ENCODE assay signal across 1 cellular context in the genomic region with DNA sequence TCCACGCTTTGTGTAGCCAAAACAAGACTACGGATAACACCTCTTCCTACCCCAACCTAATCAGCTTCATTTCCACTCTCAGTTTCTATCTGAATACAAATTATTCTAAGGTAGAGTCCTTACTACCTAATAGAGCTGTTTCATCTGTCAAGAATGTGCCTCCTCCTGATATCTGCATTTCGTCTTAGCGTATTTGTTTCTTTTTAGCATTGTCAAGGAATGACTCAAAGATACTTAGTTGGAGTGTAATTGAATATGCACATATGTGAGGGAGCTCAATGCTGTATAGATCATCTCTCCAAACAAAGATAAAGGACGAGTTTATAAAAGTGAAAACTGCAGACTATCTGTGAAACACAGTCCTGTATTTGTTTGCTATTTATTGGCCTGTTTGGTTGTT.
TF ChIP-seq lines count a peak whose summit lies in the region.

No MANE protein-coding gene starts in this region.

TF ChIP-seq in WTC11, 78 proteins besides CTCF, POLR2A, EP300 and RAD21 (continued from another document):
- TF ChIP-seq ZNF317 (CRISPR knock-in tag; IDR thresholded peaks at IDR 0.05; ENCODE audit: borderline replicate concordance, low read depth): no peak
- TF ChIP-seq, protein P1, sequence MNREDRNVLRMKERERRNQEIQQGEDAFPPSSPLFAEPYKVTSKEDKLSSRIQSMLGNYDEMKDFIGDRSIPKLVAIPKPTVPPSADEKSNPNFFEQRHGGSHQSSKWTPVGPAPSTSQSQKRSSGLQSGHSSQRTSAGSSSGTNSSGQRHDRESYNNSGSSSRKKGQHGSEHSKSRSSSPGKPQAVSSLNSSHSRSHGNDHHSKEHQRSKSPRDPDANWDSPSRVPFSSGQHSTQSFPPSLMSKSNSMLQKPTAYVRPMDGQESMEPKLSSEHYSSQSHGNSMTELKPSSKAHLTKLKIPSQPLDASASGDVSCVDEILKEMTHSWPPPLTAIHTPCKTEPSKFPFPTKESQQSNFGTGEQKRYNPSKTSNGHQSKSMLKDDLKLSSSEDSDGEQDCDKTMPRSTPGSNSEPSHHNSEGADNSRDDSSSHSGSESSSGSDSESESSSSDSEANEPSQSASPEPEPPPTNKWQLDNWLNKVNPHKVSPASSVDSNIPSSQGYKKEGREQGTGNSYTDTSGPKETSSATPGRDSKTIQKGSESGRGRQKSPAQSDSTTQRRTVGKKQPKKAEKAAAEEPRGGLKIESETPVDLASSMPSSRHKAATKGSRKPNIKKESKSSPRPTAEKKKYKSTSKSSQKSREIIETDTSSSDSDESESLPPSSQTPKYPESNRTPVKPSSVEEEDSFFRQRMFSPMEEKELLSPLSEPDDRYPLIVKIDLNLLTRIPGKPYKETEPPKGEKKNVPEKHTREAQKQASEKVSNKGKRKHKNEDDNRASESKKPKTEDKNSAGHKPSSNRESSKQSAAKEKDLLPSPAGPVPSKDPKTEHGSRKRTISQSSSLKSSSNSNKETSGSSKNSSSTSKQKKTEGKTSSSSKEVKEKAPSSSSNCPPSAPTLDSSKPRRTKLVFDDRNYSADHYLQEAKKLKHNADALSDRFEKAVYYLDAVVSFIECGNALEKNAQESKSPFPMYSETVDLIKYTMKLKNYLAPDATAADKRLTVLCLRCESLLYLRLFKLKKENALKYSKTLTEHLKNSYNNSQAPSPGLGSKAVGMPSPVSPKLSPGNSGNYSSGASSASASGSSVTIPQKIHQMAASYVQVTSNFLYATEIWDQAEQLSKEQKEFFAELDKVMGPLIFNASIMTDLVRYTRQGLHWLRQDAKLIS (CRISPR knock-in tag; IDR thresholded peaks at IDR 0.05; ENCODE audit: borderline replicate concordance): no peak
- TF ChIP-seq HMGA2 (CRISPR knock-in tag; IDR thresholded peaks at IDR 0.05): no peak
- no peak for TF ChIP-seq ZNF671 (CRISPR knock-in tag; IDR thresholded peaks at IDR 0.05)
- TF ChIP-seq, protein P2, sequence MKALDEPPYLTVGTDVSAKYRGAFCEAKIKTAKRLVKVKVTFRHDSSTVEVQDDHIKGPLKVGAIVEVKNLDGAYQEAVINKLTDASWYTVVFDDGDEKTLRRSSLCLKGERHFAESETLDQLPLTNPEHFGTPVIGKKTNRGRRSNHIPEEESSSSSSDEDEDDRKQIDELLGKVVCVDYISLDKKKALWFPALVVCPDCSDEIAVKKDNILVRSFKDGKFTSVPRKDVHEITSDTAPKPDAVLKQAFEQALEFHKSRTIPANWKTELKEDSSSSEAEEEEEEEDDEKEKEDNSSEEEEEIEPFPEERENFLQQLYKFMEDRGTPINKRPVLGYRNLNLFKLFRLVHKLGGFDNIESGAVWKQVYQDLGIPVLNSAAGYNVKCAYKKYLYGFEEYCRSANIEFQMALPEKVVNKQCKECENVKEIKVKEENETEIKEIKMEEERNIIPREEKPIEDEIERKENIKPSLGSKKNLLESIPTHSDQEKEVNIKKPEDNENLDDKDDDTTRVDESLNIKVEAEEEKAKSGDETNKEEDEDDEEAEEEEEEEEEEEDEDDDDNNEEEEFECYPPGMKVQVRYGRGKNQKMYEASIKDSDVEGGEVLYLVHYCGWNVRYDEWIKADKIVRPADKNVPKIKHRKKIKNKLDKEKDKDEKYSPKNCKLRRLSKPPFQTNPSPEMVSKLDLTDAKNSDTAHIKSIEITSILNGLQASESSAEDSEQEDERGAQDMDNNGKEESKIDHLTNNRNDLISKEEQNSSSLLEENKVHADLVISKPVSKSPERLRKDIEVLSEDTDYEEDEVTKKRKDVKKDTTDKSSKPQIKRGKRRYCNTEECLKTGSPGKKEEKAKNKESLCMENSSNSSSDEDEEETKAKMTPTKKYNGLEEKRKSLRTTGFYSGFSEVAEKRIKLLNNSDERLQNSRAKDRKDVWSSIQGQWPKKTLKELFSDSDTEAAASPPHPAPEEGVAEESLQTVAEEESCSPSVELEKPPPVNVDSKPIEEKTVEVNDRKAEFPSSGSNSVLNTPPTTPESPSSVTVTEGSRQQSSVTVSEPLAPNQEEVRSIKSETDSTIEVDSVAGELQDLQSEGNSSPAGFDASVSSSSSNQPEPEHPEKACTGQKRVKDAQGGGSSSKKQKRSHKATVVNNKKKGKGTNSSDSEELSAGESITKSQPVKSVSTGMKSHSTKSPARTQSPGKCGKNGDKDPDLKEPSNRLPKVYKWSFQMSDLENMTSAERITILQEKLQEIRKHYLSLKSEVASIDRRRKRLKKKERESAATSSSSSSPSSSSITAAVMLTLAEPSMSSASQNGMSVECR (CRISPR knock-in tag; IDR thresholded peaks at IDR 0.05; ENCODE audit: borderline replicate concordance): no peak
- no peak for TF ChIP-seq ZNF138 (CRISPR knock-in tag; conservative IDR thresholded peaks at IDR 0.05)
- TF ChIP-seq ATF1 (CRISPR knock-in tag; IDR thresholded peaks at IDR 0.05): no peak
- no peak for TF ChIP-seq TEAD1 (CRISPR knock-in tag; IDR thresholded peaks at IDR 0.05)
- no peak for TF ChIP-seq RELA (CRISPR knock-in tag; IDR thresholded peaks at IDR 0.05; ENCODE audit: borderline replicate concordance)
- TF ChIP-seq, protein P3, sequence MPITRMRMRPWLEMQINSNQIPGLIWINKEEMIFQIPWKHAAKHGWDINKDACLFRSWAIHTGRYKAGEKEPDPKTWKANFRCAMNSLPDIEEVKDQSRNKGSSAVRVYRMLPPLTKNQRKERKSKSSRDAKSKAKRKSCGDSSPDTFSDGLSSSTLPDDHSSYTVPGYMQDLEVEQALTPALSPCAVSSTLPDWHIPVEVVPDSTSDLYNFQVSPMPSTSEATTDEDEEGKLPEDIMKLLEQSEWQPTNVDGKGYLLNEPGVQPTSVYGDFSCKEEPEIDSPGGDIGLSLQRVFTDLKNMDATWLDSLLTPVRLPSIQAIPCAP (CRISPR knock-in tag; IDR thresholded peaks at IDR 0.05): no peak
- no peak for TF ChIP-seq GTF2I (CRISPR knock-in tag; conservative IDR thresholded peaks at IDR 0.05)
- no peak for TF ChIP-seq PRRX2 (CRISPR knock-in tag; IDR thresholded peaks at IDR 0.05)
